ENCODE assay signal across 22 cellular contexts in genomic region chr12:70646850-70647249, GRCh38. TPM values are rescaled to one million over a fixed set of nuclear protein-coding genes. Genes with fewer than 3 reads are reported as not detected.
DNase-seq lines count a peak whose midpoint lies in the region; ATAC-seq and TF ChIP-seq lines count a peak whose summit lies in the region.
"Had no signal": no experiment of that assay in that cellular context is flagged by ENCODE, and none has a peak within 500 bp of the region (broad histone marks: within the 10 kb centered on the region; RNA-seq: fewer than 3 reads in every experiment).

No MANE protein-coding gene starts in this region.

- no peaks in the 10 kb centered on the region for H3K9me3 ChIP-seq in mammary epithelial cell (replicated peaks; ENCODE audit: insufficient read depth, low read length)
- H3K9me3 ChIP-seq: BLaER1 treated with 17β-estradiol and CSF1 and Interleukin-3, amounts not matched to agents 10 nM and 100 nM; colonic mucosa; mucosa of descending colon; psoas muscle; thyroid gland had no signal

- H3K4me1 ChIP-seq in mammary epithelial cell (ENCODE audit: insufficient read depth, low read length), result peaks cover 47% of the 10 kb centered on the region
- H3K4me1 ChIP-seq: BLaER1 treated with 17β-estradiol and CSF1 and Interleukin-3, amounts not matched to agents 10 nM and 100 nM; psoas muscle; thyroid gland had no signal

- H4K20me1 ChIP-seq in mammary epithelial cell (ENCODE audit: insufficient read depth, low read length), result no peaks in the 10 kb centered on the region
- H4K20me1 ChIP-seq: BLaER1 treated with 17β-estradiol and CSF1 and Interleukin-3, amounts not matched to agents 10 nM and 100 nM had no signal

- H3K9ac ChIP-seq in mammary epithelial cell (ENCODE audit: insufficient read depth, low read length), result no peak overlapping the region
- H3K9ac ChIP-seq: BLaER1 treated with 17β-estradiol and CSF1 and Interleukin-3, amounts not matched to agents 10 nM and 100 nM had no signal

- H3K27me3 ChIP-seq in mammary epithelial cell (ENCODE audit: insufficient read depth, low read length), result no peaks in the 10 kb centered on the region
- H3K27me3 ChIP-seq: BLaER1 treated with 17β-estradiol and CSF1 and Interleukin-3, amounts not matched to agents 10 nM and 100 nM; colonic mucosa; thyroid gland had no signal

- 0% methylated on average over 1 of the region's 1 CpG for WGBS in mammary epithelial cell (ENCODE audit: low coverage, missing lambda C conversion rate)

- dilution Hi-C loops in mammary epithelial cell (cut with HindIII; ENCODE audit: low sequenced_read_pairs), result no loop called here

- ATAC-seq in GM19023 (IDR thresholded peaks at IDR 0.05; ENCODE audit: unreplicated experiment), result no peak
- no peak for ATAC-seq in GM21529 (IDR thresholded peaks at IDR 0.05; ENCODE audit: unreplicated experiment)
- ATAC-seq: mucosa of descending colon, psoas muscle had no signal

- no peak overlapping the region for H2AFZ ChIP-seq in mammary epithelial cell (ENCODE audit: low read depth, low read length)

- H3K36me3 ChIP-seq in mammary epithelial cell (ENCODE audit: insufficient read depth, low read length), result no peaks in the 10 kb centered on the region
- H3K36me3 ChIP-seq: BLaER1 treated with 17β-estradiol and CSF1 and Interleukin-3, amounts not matched to agents 10 nM and 100 nM; colonic mucosa; thyroid gland had no signal

- no peak overlapping the region for H3K4me3 ChIP-seq in mammary epithelial cell (replicated peaks in 1 of 3; ENCODE audit: insufficient read depth in 1 of 3, low read depth in 2 of 3, low read length in 3 of 3)
- H3K4me3 ChIP-seq: BLaER1 treated with 17β-estradiol and CSF1 and Interleukin-3, amounts not matched to agents 10 nM and 100 nM; colonic mucosa; mucosa of descending colon; psoas muscle; thyroid gland had no signal

- CTCF ChIA-PET in mammary epithelial cell (lab: Charles Lee; ENCODE audit: low non-redundant PET), result no interaction called here

- peak; percentile 22 for DNase-seq in AG20443 (ENCODE audit: low spot score)
- DNase-seq in M059J (ENCODE audit: low read depth), result peak; percentile 80
- DNase-seq in mammary epithelial cell, result peak; percentile 45
- peak; percentile 58 for DNase-seq in myocyte (ENCODE audit: low read depth)
- DNase-seq in NOMO-1 treated with dmso at 0.1 percent for 144 hours (lab: John Stamatoyannopoulos, UW; ENCODE audit: unreplicated experiment), result no peak
- DNase-seq in AML-193 (lab: John Stamatoyannopoulos, UW), result no peak
- DNase-seq: activated CD4-positive, alpha-beta T cell treated with anti-CD3 and anti-CD28 coated beads for 4 hours; activated naive CD8-positive, alpha-beta T cell treated with anti-CD3 and anti-CD28 coated beads, Interleukin-2, amount 10 ng/mL, durations not matched to agents 7 days and 5 days; activated T-cell treated with anti-CD3 and anti-CD28 coated beads, Interleukin-2, amount 50 U/mL, for 24 hours; colonic mucosa; foreskin melanocyte; mucosa of descending colon; NCI-H1930; NCI-H526 treated with DMSO at 0.1 percent for 48 hours; psoas muscle; RPMI8226; stimulated activated CD4-positive, alpha-beta T cell treated with anti-CD3 and anti-CD28 coated beads, Interleukin-2, amount 100 ng/mL, for 24 hours; stimulated activated CD8-positive, alpha-beta memory T cell treated with anti-CD3 and anti-CD28 coated beads, Interleukin-4, amount 100 ng/mL, for 48 hours; thyroid gland had no signal

- intact Hi-C loops in mammary epithelial cell (cut with micrococcal nuclease), result loop anchor here (5.0 kb wide), 1 partner anchor 35 kb away; no protein-coding TSS in a partner anchor

- H3K4me2 ChIP-seq in mammary epithelial cell (ENCODE audit: insufficient read depth, low read depth, low read length), result peak overlapping the region; percentile 49
- H3K4me2 ChIP-seq: BLaER1 treated with 17β-estradiol and CSF1 and Interleukin-3, amounts not matched to agents 10 nM and 100 nM had no signal

- in situ Hi-C loops in mammary epithelial cell (cut with MboI; ENCODE audit: low sequenced_read_pairs in 2 of 2), result no loop called here

- peak overlapping the region; percentile 75 for H3K27ac ChIP-seq in mammary epithelial cell (ENCODE audit: insufficient read depth, low read depth, low read length)
- H3K27ac ChIP-seq: BLaER1 treated with 17β-estradiol and CSF1 and Interleukin-3, amounts not matched to agents 10 nM and 100 nM; colonic mucosa; thyroid gland had no signal

- TF ChIP-seq CTCF in mammary epithelial cell (conservative IDR thresholded peaks at IDR 0.05 in 1 of 2, IDR thresholded peaks at IDR 0.05 in 1 of 2; ENCODE audit: extremely low read depth in 1 of 2, insufficient read depth in 1 of 2, low read depth in 1 of 2, low read length in 2 of 2), result no peak

- H3K79me2 ChIP-seq in mammary epithelial cell (ENCODE audit: insufficient read depth, low read length), result no peaks in the 10 kb centered on the region

- no TSS peak for BruUV-seq in mammary epithelial cell (replicated peaks; lab: Mats Ljungman, UMichigan)

RNA-seq across cellular contexts. Expression of gene PTPRB, which starts 9.6 kb away (rescaled TPM):
- total RNA-seq in M059J (2014; rRNA removed; shearing (Covaris generic)), result 1.6 and 3.4 TPM in 2 replicates
- total RNA-seq in mammary epithelial cell (under 1 TPM; 0.05 to 0.17 TPM), myocyte (2.0 and 2.3 TPM in 2 replicates)
- polyA plus RNA-seq in mammary epithelial cell, result 0.22 TPM
- 0.98 TPM for polyA minus RNA-seq in mammary epithelial cell
- polyA plus RNA-seq in myocyte (2012), result 2.9 TPM
- total RNA-seq: activated naive CD8-positive, alpha-beta T cell treated with anti-CD3 and anti-CD28 coated beads, Interleukin-2, amount 10 ng/mL, durations not matched to agents 7 days and 5 days had no signal

Comparison
In these comparisons a context has a peak if more than half of its experiments do, and no peak if none do; other contexts are left out.
1. DNase-seq: peak in AG20443 (single experiment), M059J (single experiment), mammary epithelial cell (single experiment) and myocyte (single experiment); none in NOMO-1 treated with dmso at 0.1 percent for 144 hours (single experiment) and AML-193 (0 of 2).